In the genomic region with DNA sequence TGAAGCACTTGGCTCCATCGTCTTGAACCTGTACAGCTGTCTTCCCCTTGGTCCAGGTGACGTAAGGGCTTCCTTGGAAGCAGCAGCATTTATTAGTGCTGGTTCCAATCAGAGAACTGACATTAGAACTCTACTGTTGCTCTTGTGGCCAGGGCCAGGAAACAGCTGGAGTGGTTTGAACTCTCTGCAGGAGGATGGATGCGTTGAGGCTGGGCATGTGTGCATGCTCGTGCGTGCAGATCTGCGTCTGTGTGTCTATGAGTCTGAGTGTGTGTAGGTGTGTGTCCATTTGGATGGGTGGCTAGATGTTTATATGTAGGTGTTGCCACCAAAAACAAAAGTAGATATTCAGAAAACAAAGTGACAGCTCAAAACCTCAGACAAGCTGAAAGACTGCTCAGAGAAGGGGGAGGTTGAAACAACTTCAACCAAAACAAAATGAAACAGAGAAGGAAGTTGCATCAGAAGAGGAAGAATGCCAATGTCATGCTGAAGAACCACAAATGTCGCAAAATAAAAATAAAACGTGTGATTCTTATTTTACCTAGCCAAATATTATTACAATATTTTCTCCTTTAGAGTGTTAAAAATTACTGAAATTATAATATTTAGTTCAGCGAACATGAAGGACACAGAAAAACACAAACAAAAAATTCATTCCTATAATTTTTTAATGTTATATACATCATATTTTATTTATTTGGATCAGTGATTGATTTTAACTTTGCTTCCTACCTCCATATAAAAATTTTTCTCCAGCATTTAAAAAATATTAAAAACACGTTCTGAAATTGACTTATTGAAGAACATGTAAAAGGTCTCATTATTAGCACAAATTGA, we compare ENCODE assay signal across 8 cellular contexts.
DNase-seq lines count a peak whose midpoint lies in the region; ATAC-seq and TF ChIP-seq lines count a peak whose summit lies in the region.

No MANE protein-coding gene starts in this region.

- ATAC-seq in GM18505 (IDR thresholded peaks at IDR 0.05; ENCODE audit: unreplicated experiment) (peak; percentile 50), HG02884 (IDR thresholded peaks at IDR 0.05; ENCODE audit: unreplicated experiment) (peak; percentile 84)

- TF ChIP-seq POLR2A in GM18505 (IDR thresholded peaks at IDR 0.05; ENCODE audit: borderline replicate concordance, extremely low read depth, insufficient read depth, insufficient read length) = no peak

- H3K27me3 ChIP-seq in layer of hippocampus (ENCODE audit: control insufficient read depth, insufficient read depth, low read length) = no peaks in the 10 kb centered on the region

- peak; percentile 34 for DNase-seq in RPMI7951 (ENCODE audit: low read depth)
- DNase-seq in activated naive CD4-positive, alpha-beta T cell treated with Interleukin-2 at 50 U/mL for 16 hours = peak; percentile 76
- peak; percentile 2 to 27 for DNase-seq in stimulated activated CD8-positive, alpha-beta memory T cell treated with anti-CD3 and anti-CD28 coated beads, Interleukin-7, amount 100 ng/mL, for 1 hour (ENCODE audit: low read depth in 2 of 2)
- DNase-seq in DMS114 treated with DMSO at 0.1 percent for 48 hours (lab: John Stamatoyannopoulos, UW; ENCODE audit: unreplicated experiment) = no peak
- no peak for DNase-seq in NCI-H1436 (lab: John Stamatoyannopoulos, UW)

- peak overlapping the region; percentile 30 for H3K27ac ChIP-seq in layer of hippocampus (ENCODE audit: low read depth, low read length)

Comparison
In these comparisons a context has a peak if more than half of its experiments do, and no peak if none do; other contexts are left out.
1. DNase-seq: peak in RPMI7951 (single experiment), activated naive CD4-positive, alpha-beta T cell treated with Interleukin-2 at 50 U/mL for 16 hours (single experiment) and stimulated activated CD8-positive, alpha-beta memory T cell treated with anti-CD3 and anti-CD28 coated beads, Interleukin-7, amount 100 ng/mL, for 1 hour (2 of 2); none in DMS114 treated with DMSO at 0.1 percent for 48 hours (single experiment) and NCI-H1436 (single experiment).